22 cellular contexts compared by ENCODE assay signal in the genomic region with DNA sequence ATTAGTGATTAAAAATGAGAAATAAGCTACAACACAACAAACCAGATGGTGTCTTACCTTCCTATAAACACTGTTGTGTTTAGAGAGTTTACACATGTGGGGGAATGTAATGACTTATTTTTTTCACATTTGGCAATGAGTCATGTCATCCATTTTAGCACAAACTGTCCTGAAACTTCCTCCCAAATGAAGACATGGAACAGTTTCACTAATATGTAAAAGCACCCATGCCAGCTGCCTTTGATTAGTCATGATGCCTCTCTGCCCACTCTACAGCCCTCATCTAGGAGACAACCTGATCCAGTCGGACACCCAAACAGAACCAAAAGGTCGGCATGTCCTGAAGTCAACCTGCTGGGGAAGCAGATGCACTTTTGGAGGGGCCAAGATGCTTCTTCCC.
"Had no signal": no experiment of that assay in that cellular context is flagged by ENCODE, and none has a peak within 500 bp of the region (broad histone marks: within the 10 kb centered on the region; RNA-seq: fewer than 3 reads in every experiment).

No MANE protein-coding gene starts in this region.

- H3K4me3 Mint-ChIP-seq: activated CD8-positive, alpha-beta T cell treated with anti-CD3 and anti-CD28 coated beads for 36 hours; activated naive CD8-positive, alpha-beta T cell treated with anti-CD3 and anti-CD28 coated beads, Interleukin-2, amount 10 ng/mL, durations not matched to agents 7 days and 5 days; activated T-cell treated with anti-CD3 and anti-CD28 coated beads, Interleukin-2, amount 50 U/mL, for 72 hours; natural killer cell; T-cell had no signal

- H3K4me1 ChIP-seq: colonic mucosa, upper lobe of left lung had no signal

- H3K27me3 ChIP-seq: cardiac muscle cell, colonic mucosa, suprapubic skin, upper lobe of left lung had no signal

- H3K4me3 ChIP-seq: cardiac muscle cell, colonic mucosa, lung, suprapubic skin, upper lobe of left lung had no signal

- H3K4me1 Mint-ChIP-seq: activated naive CD8-positive, alpha-beta T cell treated with anti-CD3 and anti-CD28 coated beads, Interleukin-2, amount 10 ng/mL, durations not matched to agents 7 days and 5 days; natural killer cell; T-cell had no signal

- H3K27me3 Mint-ChIP-seq: activated CD8-positive, alpha-beta T cell treated with anti-CD3 and anti-CD28 coated beads for 36 hours; activated naive CD8-positive, alpha-beta T cell treated with anti-CD3 and anti-CD28 coated beads, Interleukin-2, amount 10 ng/mL, durations not matched to agents 7 days and 5 days; T-cell had no signal

- H3K27ac Mint-ChIP-seq: activated CD8-positive, alpha-beta T cell treated with anti-CD3 and anti-CD28 coated beads for 36 hours; activated naive CD8-positive, alpha-beta T cell treated with anti-CD3 and anti-CD28 coated beads, Interleukin-2, amount 10 ng/mL, durations not matched to agents 7 days and 5 days; activated T-cell treated with anti-CD3 and anti-CD28 coated beads, Interleukin-2, amount 50 U/mL, for 72 hours; natural killer cell; T-cell had no signal

- H3K9me3 ChIP-seq: colonic mucosa, suprapubic skin, upper lobe of left lung had no signal

- H3K36me3 ChIP-seq: cardiac muscle cell, colonic mucosa, suprapubic skin, upper lobe of left lung, WERI-Rb-1 had no signal

- ATAC-seq: activated CD8-positive, alpha-beta T cell treated with anti-CD3 and anti-CD28 coated beads for 36 hours; activated T-cell treated with anti-CD3 and anti-CD28 coated beads, Interleukin-2, amount 50 U/mL, for 72 hours; left colon; natural killer cell; sciatic nerve; T-cell had no signal

- H3K9me3 Mint-ChIP-seq: activated naive CD8-positive, alpha-beta T cell treated with anti-CD3 and anti-CD28 coated beads, Interleukin-2, amount 10 ng/mL, durations not matched to agents 7 days and 5 days had no signal

- H3K27ac ChIP-seq: cardiac muscle cell, colonic mucosa, suprapubic skin, upper lobe of left lung, WERI-Rb-1 had no signal

- H3K36me3 Mint-ChIP-seq: activated naive CD8-positive, alpha-beta T cell treated with anti-CD3 and anti-CD28 coated beads, Interleukin-2, amount 10 ng/mL, durations not matched to agents 7 days and 5 days; T-cell had no signal

- DNase-seq: activated CD4-positive, alpha-beta T cell treated with anti-CD3 and anti-CD28 coated beads for 4 hours; activated CD8-positive, alpha-beta memory T cell treated with anti-CD3 and anti-CD28 coated beads, Interleukin-2, amount 50 U/mL, for 4 hours; activated CD8-positive, alpha-beta T cell treated with anti-CD3 and anti-CD28 coated beads for 36 hours; activated gamma-delta T cell treated with Interleukin-2 at 50 U/mL for 16 hours; activated naive CD8-positive, alpha-beta T cell treated with anti-CD3 and anti-CD28 coated beads, Interleukin-2, amount 10 ng/mL, durations not matched to agents 7 days and 5 days; activated T-cell treated with anti-CD3 and anti-CD28 coated beads, Interleukin-2, amount 50 U/mL, for 72 hours; aorta; colonic mucosa; effector CD4-positive, alpha-beta T cell; left colon; natural killer cell; occipital lobe; stimulated activated CD4-positive, alpha-beta T cell treated with anti-CD3 and anti-CD28 coated beads, Interleukin-12 subunit alpha, Interleukin-12 subunit beta, amount 100 ng/mL, for 4 hours; stimulated activated CD4-positive, alpha-beta T cell treated with anti-CD3 and anti-CD28 coated beads, Interleukin-2, amount 100 ng/mL, for 48 hours; stimulated activated naive CD4-positive, alpha-beta T cell treated with Interleukin-2 at 50 U/mL for 16 hours; T-cell; upper lobe of left lung; WERI-Rb-1 had no signal
